ENCODE assay signal across 1 cellular context in the genomic region with DNA sequence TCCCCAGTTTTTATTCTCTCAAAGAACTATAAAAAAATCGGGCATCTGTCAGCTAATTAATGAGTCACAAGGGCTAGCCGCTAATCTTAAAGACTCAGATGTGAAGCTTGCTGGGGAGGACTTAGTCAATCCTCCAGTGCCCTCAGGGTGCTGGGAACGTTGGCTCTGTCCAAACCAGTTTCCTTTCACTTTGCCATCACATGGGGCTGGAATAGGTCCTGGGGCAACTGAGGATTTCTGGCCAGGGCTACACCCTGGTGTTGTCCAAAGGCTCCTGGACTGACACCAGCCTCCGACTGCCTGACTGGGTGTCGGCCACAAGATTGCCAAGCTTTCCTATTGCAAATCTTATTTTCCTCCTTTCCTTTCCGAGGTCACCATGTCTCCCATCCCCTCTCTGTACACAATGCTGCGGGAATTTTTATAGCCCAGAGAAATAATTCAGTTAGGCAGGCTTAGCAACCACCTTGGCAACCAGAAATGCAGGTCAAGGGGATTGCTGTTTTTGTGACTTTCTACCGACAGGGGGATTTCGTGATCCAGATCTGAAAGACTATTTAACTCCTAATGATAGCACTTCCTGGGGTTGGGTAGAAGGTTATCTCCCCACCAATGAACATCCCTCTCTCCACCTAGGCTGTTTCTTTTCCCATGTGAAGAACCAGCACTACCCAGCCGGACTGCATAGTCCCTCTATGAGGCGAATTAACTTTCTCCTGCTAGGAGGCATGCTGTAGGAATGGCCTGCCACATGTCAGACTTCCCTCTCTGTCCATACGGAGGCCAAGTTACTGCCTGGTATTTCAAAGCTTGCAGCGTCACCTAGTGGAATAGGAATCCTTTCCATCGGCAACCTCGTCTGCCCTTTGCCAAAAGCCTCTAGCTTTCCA.
TF ChIP-seq lines count a peak whose summit lies in the region.

No MANE protein-coding gene starts in this region.

TF ChIP-seq in IMR-90, 13 proteins besides CTCF, POLR2A, EP300 and RAD21:
- TF ChIP-seq MAFK (IDR thresholded peaks at IDR 0.05; ENCODE audit: low read depth, low read length) (peak; percentile 66), NFE2L2 (IDR thresholded peaks at IDR 0.05; ENCODE audit: low read depth, low read length) (no peak), CEBPB (IDR thresholded peaks at IDR 0.05; ENCODE audit: low read depth, low read length) (0 out of 2 replicates have a peak, but pooled peaks have one; percentile 12), SMC3 (IDR thresholded peaks at IDR 0.05; ENCODE audit: low read depth, low read length) (peak; percentile 82), FOS (IDR thresholded peaks at IDR 0.05; ENCODE audit: low read depth, low read length) (0 out of 2 replicates have a peak, but pooled peaks have one; percentile 11), MXI1 (IDR thresholded peaks at IDR 0.05; ENCODE audit: borderline replicate concordance, low read depth, low read length) (peak; percentile 96), CHD1 (IDR thresholded peaks at IDR 0.05; ENCODE audit: low read depth, low read length) (no peak)
- TF ChIP-seq, protein P1, sequence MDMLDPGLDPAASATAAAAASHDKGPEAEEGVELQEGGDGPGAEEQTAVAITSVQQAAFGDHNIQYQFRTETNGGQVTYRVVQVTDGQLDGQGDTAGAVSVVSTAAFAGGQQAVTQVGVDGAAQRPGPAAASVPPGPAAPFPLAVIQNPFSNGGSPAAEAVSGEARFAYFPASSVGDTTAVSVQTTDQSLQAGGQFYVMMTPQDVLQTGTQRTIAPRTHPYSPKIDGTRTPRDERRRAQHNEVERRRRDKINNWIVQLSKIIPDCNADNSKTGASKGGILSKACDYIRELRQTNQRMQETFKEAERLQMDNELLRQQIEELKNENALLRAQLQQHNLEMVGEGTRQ (IDR thresholded peaks at IDR 0.05; ENCODE audit: low read depth, low read length) = peak; percentile 44; the same call in 1 of the 2 replicates
- TF ChIP-seq, protein P2, sequence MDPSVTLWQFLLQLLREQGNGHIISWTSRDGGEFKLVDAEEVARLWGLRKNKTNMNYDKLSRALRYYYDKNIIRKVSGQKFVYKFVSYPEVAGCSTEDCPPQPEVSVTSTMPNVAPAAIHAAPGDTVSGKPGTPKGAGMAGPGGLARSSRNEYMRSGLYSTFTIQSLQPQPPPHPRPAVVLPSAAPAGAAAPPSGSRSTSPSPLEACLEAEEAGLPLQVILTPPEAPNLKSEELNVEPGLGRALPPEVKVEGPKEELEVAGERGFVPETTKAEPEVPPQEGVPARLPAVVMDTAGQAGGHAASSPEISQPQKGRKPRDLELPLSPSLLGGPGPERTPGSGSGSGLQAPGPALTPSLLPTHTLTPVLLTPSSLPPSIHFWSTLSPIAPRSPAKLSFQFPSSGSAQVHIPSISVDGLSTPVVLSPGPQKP (IDR thresholded peaks at IDR 0.05; ENCODE audit: borderline replicate concordance, low read depth, low read length) = no peak
